12 cellular contexts compared by ENCODE assay signal in the genomic region with DNA sequence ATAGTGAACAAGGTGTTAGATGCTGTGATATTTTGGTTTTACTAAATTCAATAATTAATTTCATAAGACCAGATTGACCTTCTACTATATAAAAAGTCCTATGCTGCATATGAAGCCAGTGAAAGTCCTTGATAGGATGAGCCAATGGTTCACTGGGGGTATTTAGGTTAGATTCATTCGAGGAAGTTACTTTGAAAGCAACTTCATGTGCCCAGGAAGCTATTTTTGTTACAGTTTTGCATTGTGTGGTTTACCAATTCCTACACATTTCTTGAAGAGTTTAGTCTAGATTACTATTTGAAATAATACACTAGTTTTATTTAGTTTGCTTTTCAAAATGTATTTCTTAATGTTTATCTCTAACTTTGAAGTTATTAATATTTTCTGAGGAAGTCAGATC.
DNase-seq lines count a peak whose midpoint lies in the region; ATAC-seq and TF ChIP-seq lines count a peak whose summit lies in the region.
"Had no signal": no experiment of that assay in that cellular context is flagged by ENCODE, and none has a peak within 500 bp of the region (broad histone marks: within the 10 kb centered on the region; RNA-seq: fewer than 3 reads in every experiment).

No MANE protein-coding gene starts in this region.

- H3K27me3 Mint-ChIP-seq in nephron progenitor cell (ENCODE audit: low read depth, poor library complexity) = peaks cover 3% of the 10 kb centered on the region

- ATAC-seq in GM18499 (IDR thresholded peaks at IDR 0.05; ENCODE audit: insufficient read depth, unreplicated experiment) = peak; percentile 34
- peak; percentile 25 for ATAC-seq in GM19372 (IDR thresholded peaks at IDR 0.05; ENCODE audit: low read depth, unreplicated experiment)
- ATAC-seq in HG02759 (IDR thresholded peaks at IDR 0.05; ENCODE audit: unreplicated experiment) = peak; percentile 17
- peak; percentile 28 for ATAC-seq in HG03439 (IDR thresholded peaks at IDR 0.05; ENCODE audit: unreplicated experiment)
- no peak for ATAC-seq in activated CD4-positive, CD25-positive, alpha-beta regulatory T cell treated with anti-CD3 and anti-CD28 coated beads, Interleukin-2, amount 50 U/mL, for 24 hours

- peaks cover 16% of the 10 kb centered on the region for H3K4me1 Mint-ChIP-seq in nephron progenitor cell
- H3K4me1 Mint-ChIP-seq: CD8-positive, alpha-beta memory T cell; immature natural killer cell had no signal

- H3K4me3 Mint-ChIP-seq in nephron progenitor cell = no peak overlapping the region
- H3K4me3 Mint-ChIP-seq: CD8-positive, alpha-beta memory T cell; immature natural killer cell; neural crest cell had no signal

- DNase-seq in NCI-H226 = no peak
- no peak for DNase-seq in nephron progenitor cell
- no peak for DNase-seq in NCI-H2029 (lab: John Stamatoyannopoulos, UW)
- DNase-seq: CD8-positive, alpha-beta memory T cell; immature natural killer cell; right cardiac atrium had no signal

- H3K9me3 Mint-ChIP-seq in nephron progenitor cell = peaks cover 7% of the 10 kb centered on the region
- H3K9me3 Mint-ChIP-seq: CD8-positive, alpha-beta memory T cell; immature natural killer cell; neural crest cell had no signal

- no peak overlapping the region for H3K27ac Mint-ChIP-seq in nephron progenitor cell
- H3K27ac Mint-ChIP-seq: CD8-positive, alpha-beta memory T cell; immature natural killer cell had no signal

- H3K36me3 Mint-ChIP-seq in nephron progenitor cell (ENCODE audit: low read depth) = peaks cover 5% of the 10 kb centered on the region
- H3K36me3 Mint-ChIP-seq: CD8-positive, alpha-beta memory T cell; immature natural killer cell had no signal

- no peak for TF ChIP-seq CTCF in nephron progenitor cell (IDR thresholded peaks at IDR 0.05)

Comparison
In these comparisons a context has a peak if more than half of its experiments do, and no peak if none do; other contexts are left out.
1. ATAC-seq: peak in GM18499 (single experiment), GM19372 (single experiment), HG02759 (single experiment) and HG03439 (single experiment); none in activated CD4-positive, CD25-positive, alpha-beta regulatory T cell treated with anti-CD3 and anti-CD28 coated beads, Interleukin-2, amount 50 U/mL, for 24 hours (0 of 2).